In the genomic region with DNA sequence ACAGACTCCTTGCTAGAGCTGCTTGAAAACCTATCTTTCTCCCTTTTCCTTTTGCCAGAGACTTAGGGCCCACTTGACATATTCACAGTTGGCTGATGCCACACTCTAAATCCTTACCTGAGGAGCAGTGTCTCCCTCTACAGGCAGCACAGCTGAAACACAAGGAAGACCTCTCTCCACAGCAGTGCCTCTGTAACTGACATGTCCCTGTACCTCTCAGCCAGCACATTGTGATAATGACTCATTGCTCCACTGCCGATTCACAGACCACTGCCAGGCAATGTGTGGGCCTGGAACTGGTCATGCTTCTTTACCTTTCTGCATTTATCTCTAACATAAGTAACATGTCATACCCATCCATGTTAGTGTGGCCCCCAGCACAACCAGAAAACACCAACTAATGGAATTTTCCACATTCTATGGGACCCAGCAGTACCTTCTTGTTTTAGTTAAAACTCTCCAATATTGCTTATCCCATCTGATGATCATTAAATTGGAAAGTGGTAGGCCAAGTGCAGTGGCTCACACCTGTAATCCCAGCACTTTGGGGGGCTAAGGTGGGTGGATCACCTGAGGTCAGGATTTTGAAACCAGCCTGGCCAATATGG, we compare ENCODE assay signal across 8 cellular contexts. TPM values are rescaled to one million over a fixed set of nuclear protein-coding genes. Genes with fewer than 3 reads are reported as not detected.
DNase-seq lines count a peak whose midpoint lies in the region; ATAC-seq and TF ChIP-seq lines count a peak whose summit lies in the region.

No MANE protein-coding gene starts in this region.

- peak; percentile 95 for ATAC-seq in HG02571 (IDR thresholded peaks at IDR 0.05; ENCODE audit: unreplicated experiment)
- ATAC-seq in activated naive CD8-positive, alpha-beta T cell treated with anti-CD3 and anti-CD28 coated beads, Interleukin-2, amount 50 U/mL, for 24 hours = peak; percentile 100

- no peaks in the 10 kb centered on the region for H3K27me3 Mint-ChIP-seq in activated naive CD8-positive, alpha-beta T cell treated with anti-CD3 and anti-CD28 coated beads, Interleukin-2, amount 50 U/mL, for 24 hours

- H3K4me1 Mint-ChIP-seq in activated naive CD8-positive, alpha-beta T cell treated with anti-CD3 and anti-CD28 coated beads, Interleukin-2, amount 50 U/mL, for 24 hours = peaks cover 11% of the 10 kb centered on the region

- H3K9me3 Mint-ChIP-seq in activated naive CD8-positive, alpha-beta T cell treated with anti-CD3 and anti-CD28 coated beads, Interleukin-2, amount 50 U/mL, for 24 hours = no peaks in the 10 kb centered on the region

- H3K27ac ChIP-seq in 22Rv1 (no peak overlapping the region), Peyer's patch (no peak overlapping the region)

- H3K36me3 Mint-ChIP-seq in activated naive CD8-positive, alpha-beta T cell treated with anti-CD3 and anti-CD28 coated beads, Interleukin-2, amount 50 U/mL, for 24 hours (ENCODE audit: low read depth) = no peaks in the 10 kb centered on the region

- no peaks in the 10 kb centered on the region for H3K4me1 ChIP-seq in Peyer's patch

- no peak overlapping the region for H3K4me3 ChIP-seq in Peyer's patch

- H3K36me3 ChIP-seq in Peyer's patch = no peaks in the 10 kb centered on the region

- TF ChIP-seq CTCF in 22Rv1 (IDR thresholded peaks at IDR 0.05) (peak; percentile 82), GM12874 (IDR thresholded peaks at IDR 0.05; ENCODE audit: insufficient read depth, low read depth, low read length) (peak; percentile 79), Peyer's patch (IDR thresholded peaks at IDR 0.05) (peak in 4 of 6 experiments; percentile 39 to 49 (median 48))

- peak; percentile 80 for DNase-seq in M059J (ENCODE audit: low read depth)
- DNase-seq in Peyer's patch = peak in 2 of 3 donors; percentile 31 to 70
- peak; percentile 67 for DNase-seq in activated naive CD8-positive, alpha-beta T cell treated with anti-CD3 and anti-CD28 coated beads, Interleukin-2, amount 50 U/mL, for 24 hours
- DNase-seq in iPS DF 19.7 (ENCODE audit: low read depth, low spot score) = peak; percentile 68
- peak; percentile 56 to 60 for DNase-seq in stimulated activated CD4-positive, alpha-beta T cell treated with anti-CD3 and anti-CD28 coated beads, Interleukin-2, amount 100 ng/mL, for 24 hours

- H3K27me3 ChIP-seq in Peyer's patch = no peaks in the 10 kb centered on the region

- H3K27ac Mint-ChIP-seq in activated naive CD8-positive, alpha-beta T cell treated with anti-CD3 and anti-CD28 coated beads, Interleukin-2, amount 50 U/mL, for 24 hours = peak overlapping the region; percentile 41

- no peak for TF ChIP-seq POLR2A in Peyer's patch (IDR thresholded peaks at IDR 0.05)

- no peak overlapping the region for H3K4me3 Mint-ChIP-seq in activated naive CD8-positive, alpha-beta T cell treated with anti-CD3 and anti-CD28 coated beads, Interleukin-2, amount 50 U/mL, for 24 hours

- no peaks in the 10 kb centered on the region for H3K9me3 ChIP-seq in Peyer's patch

RNA-seq across cellular contexts. Expression of a gene that starts 56.5 kb away (rescaled TPM):
- total RNA-seq in M059J (2014; rRNA removed; shearing (Covaris generic)) = 11.7 and 15.1 TPM in 2 replicates
- 10 to 100 TPM; 12.5 to 28.9 (median 18.6) TPM for total RNA-seq in Peyer's patch
